Comparison of ENCODE assay signal across 1 cellular context in the genomic region with DNA sequence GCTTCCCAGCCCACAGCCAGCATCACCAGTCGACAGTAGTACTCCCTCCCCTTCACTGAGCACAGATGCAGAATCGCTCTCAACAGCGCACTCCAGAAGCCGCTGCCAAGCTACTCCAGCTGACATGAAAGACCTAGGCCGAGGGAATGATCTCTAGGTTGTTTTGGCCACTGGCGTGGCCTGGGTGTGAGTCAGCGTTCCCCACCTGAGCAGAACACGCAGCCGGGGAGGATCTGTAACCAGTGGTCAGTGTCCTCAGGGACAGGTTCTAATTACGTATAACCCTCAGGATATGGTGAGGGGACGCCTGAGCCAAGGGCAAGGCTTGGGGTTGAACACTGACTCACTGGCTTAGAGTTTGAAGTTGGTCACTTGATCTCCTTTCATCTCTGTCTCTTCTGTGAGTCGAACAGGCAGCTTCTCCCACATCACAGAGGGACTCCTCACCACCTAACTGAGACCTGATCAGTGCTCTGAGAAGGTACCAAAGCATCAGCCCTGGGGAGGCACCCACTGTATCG.
TF ChIP-seq lines count a peak whose summit lies in the region.

No MANE protein-coding gene starts in this region.

TF ChIP-seq in K562, 482 proteins besides CTCF, POLR2A, EP300 and RAD21 (continued from another document):
- TF ChIP-seq, protein P1, sequence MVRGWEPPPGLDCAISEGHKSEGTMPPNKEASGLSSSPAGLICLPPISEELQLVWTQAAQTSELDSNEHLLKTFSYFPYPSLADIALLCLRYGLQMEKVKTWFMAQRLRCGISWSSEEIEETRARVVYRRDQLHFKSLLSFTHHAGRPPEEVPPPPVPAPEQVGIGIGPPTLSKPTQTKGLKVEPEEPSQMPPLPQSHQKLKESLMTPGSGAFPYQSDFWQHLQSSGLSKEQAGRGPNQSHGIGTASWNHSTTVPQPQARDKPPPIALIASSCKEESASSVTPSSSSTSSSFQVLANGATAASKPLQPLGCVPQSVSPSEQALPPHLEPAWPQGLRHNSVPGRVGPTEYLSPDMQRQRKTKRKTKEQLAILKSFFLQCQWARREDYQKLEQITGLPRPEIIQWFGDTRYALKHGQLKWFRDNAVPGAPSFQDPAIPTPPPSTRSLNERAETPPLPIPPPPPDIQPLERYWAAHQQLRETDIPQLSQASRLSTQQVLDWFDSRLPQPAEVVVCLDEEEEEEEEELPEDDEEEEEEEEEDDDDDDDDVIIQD (CRISPR knock-in tag; IDR thresholded peaks at IDR 0.05): no peak
- TF ChIP-seq ZNF165 (CRISPR knock-in tag; IDR thresholded peaks at IDR 0.05; ENCODE audit: borderline replicate concordance) (no peak), NFRKB (IDR thresholded peaks at IDR 0.05; ENCODE audit: low read depth) (no peak), TBP (optimal IDR thresholded peaks at IDR 0.05; ENCODE audit: low read depth, low read length) (peak; percentile 13)
